In genomic region chr9:3526166-3526902, GRCh38 we compare ENCODE assay signal across 8 cellular contexts. TPM values are rescaled to one million over a fixed set of nuclear protein-coding genes. Genes with fewer than 3 reads are reported as not detected.
DNase-seq lines count a peak whose midpoint lies in the region; ATAC-seq and TF ChIP-seq lines count a peak whose summit lies in the region.

No MANE protein-coding gene starts in this region.

- intact Hi-C loops in Panc1 (cut with micrococcal nuclease; ENCODE audit: unreplicated experiment) (no loop called here), esophagus squamous epithelium (cut with DNase I) (no loop called here)

- no peak for TF ChIP-seq RAD21 in Ishikawa (IDR thresholded peaks at IDR 0.05; ENCODE audit: low read depth)

- H3K4me1 ChIP-seq in Panc1 (ENCODE audit: control insufficient read depth, insufficient read depth, low read length), result no peaks in the 10 kb centered on the region
- H3K4me1 ChIP-seq in esophagus squamous epithelium, result peaks cover 9 to 45% (median 19%) of the 10 kb centered on the region in 3 donors

- 0 to 3% methylated on average over 6 to 31 of the region's 67 CpGs for WGBS in esophagus squamous epithelium, 2 donors

- no TSS peak for BruUV-seq in Panc1 (replicated peaks; lab: Mats Ljungman, UMichigan)

- peak; percentile 72 for ATAC-seq in GM21717 (IDR thresholded peaks at IDR 0.05; ENCODE audit: unreplicated experiment)
- ATAC-seq in Panc1, result peak; percentile 91
- ATAC-seq in activated T-cell treated with anti-CD3 and anti-CD28 coated beads, Interleukin-2, amount 50 U/mL, for 72 hours (replicated peaks in 1 of 2), result peak; percentile 68 to 69
- peak; percentile 63 for ATAC-seq in naive B cell (ENCODE audit: low read depth in 2 of 2)

- TF ChIP-seq POLR2A in esophagus squamous epithelium (IDR thresholded peaks at IDR 0.05), result peak in 2 of 4 donors; percentile 74 to 97

- POLR2A ChIA-PET in Panc1 (lab: Charles Lee), result no interaction called here

- H3K4me3 ChIP-seq in Panc1 (ENCODE audit: low read depth in 2 of 2, low read length in 2 of 2) (peak overlapping the region; percentile 67 to 73), esophagus squamous epithelium (peak overlapping the region; percentile 59 to 88 (median 72))

- H3K27ac Mint-ChIP-seq in activated T-cell treated with anti-CD3 and anti-CD28 coated beads, Interleukin-2, amount 50 U/mL, for 72 hours, result peak overlapping the region; percentile 97
- H3K27ac Mint-ChIP-seq in naive B cell, result peak overlapping the region; percentile 99 to 100 (median 100)

- peak overlapping the region; percentile 88 to 96 for H3K4me3 Mint-ChIP-seq in activated T-cell treated with anti-CD3 and anti-CD28 coated beads, Interleukin-2, amount 50 U/mL, for 72 hours
- H3K4me3 Mint-ChIP-seq in naive B cell, result peak overlapping the region; percentile 91 to 99 (median 96)

- TF ChIP-seq CTCF in Panc1 (IDR thresholded peaks at IDR 0.05) (no peak), esophagus squamous epithelium (IDR thresholded peaks at IDR 0.05) (no peak)

- H3K27ac ChIP-seq in Panc1 (ENCODE audit: low read length) (peak overlapping the region; percentile 84), esophagus squamous epithelium (peak overlapping the region; percentile 98 to 100 (median 100))

- peak; percentile 81 for DNase-seq in DMS79 (lab: John Stamatoyannopoulos, UW)
- no peak for DNase-seq in Panc1 (ENCODE audit: low read depth, low spot score)
- DNase-seq in activated T-cell treated with anti-CD3 and anti-CD28 coated beads, Interleukin-2, amount 50 U/mL, for 72 hours, result peak; percentile 89 to 90
- DNase-seq in esophagus squamous epithelium (lab: John Stamatoyannopoulos, UW), result peak; percentile 58
- peak; percentile 88 for DNase-seq in naive B cell
- peak; percentile 73 to 76 for DNase-seq in stimulated activated CD8-positive, alpha-beta memory T cell treated with anti-CD3 and anti-CD28 coated beads, Interleukin-7, amount 100 ng/mL, for 48 hours (ENCODE audit: extremely low read depth in 1 of 2, low read depth in 1 of 2)

- H3K27me3 ChIP-seq in Panc1 (ENCODE audit: control insufficient read depth, insufficient read depth, low read length) (no peaks in the 10 kb centered on the region), esophagus squamous epithelium (no peaks in the 10 kb centered on the region)

- in situ Hi-C loops in Panc1 (cut with HindIII; ENCODE audit: low pct_unique_long_range_greater_than_20kb, low sequenced_read_pairs), result no loop called here

- TF ChIP-seq EP300 in Ishikawa (IDR thresholded peaks at IDR 0.05; ENCODE audit: borderline replicate concordance), result 0 out of 2 replicates have a peak, but pooled peaks have one; percentile 25

- H3K9me3 ChIP-seq in Panc1 (ENCODE audit: control insufficient read depth, insufficient read depth, low read depth, low read length) (no peaks in the 10 kb centered on the region), esophagus squamous epithelium (no peaks in the 10 kb centered on the region)

- H3K36me3 ChIP-seq in Panc1 (ENCODE audit: control insufficient read depth, insufficient read depth, low read length), result no peaks in the 10 kb centered on the region; the same call in 1 of the 2 replicates
- H3K36me3 ChIP-seq in esophagus squamous epithelium, result peaks cover 0 to 8% (median 0%) of the 10 kb centered on the region in 3 donors

- no peaks in the 10 kb centered on the region for H3K9me3 Mint-ChIP-seq in activated T-cell treated with anti-CD3 and anti-CD28 coated beads, Interleukin-2, amount 50 U/mL, for 72 hours
- peaks cover 0 to 12% (median 0%) of the 10 kb centered on the region in 7 donors for H3K9me3 Mint-ChIP-seq in naive B cell

- CTCF ChIA-PET in Panc1 (lab: Charles Lee), result no interaction called here

- H3K4me1 Mint-ChIP-seq in activated T-cell treated with anti-CD3 and anti-CD28 coated beads, Interleukin-2, amount 50 U/mL, for 72 hours (ENCODE audit: low read depth), result peaks cover 69% of the 10 kb centered on the region
- peaks cover 33 to 49% (median 49%) of the 10 kb centered on the region in 3 donors for H3K4me1 Mint-ChIP-seq in naive B cell

- H3K27me3 Mint-ChIP-seq in activated T-cell treated with anti-CD3 and anti-CD28 coated beads, Interleukin-2, amount 50 U/mL, for 72 hours (ENCODE audit: low read depth), result no peaks in the 10 kb centered on the region
- H3K27me3 Mint-ChIP-seq in naive B cell, result no peaks in the 10 kb centered on the region

- peaks cover 7 to 9% of the 10 kb centered on the region in 2 donors for H3K36me3 Mint-ChIP-seq in activated T-cell treated with anti-CD3 and anti-CD28 coated beads, Interleukin-2, amount 50 U/mL, for 72 hours (ENCODE audit: insufficient read depth in 2 of 2)
- peaks cover 0 to 8% of the 10 kb centered on the region in 2 donors for H3K36me3 Mint-ChIP-seq in naive B cell

TF ChIP-seq in Ishikawa, 13 proteins besides CTCF, POLR2A, EP300 and RAD21:
- TF ChIP-seq FOXM1 (IDR thresholded peaks at IDR 0.05; ENCODE audit: borderline replicate concordance, low read depth), result 0 out of 2 replicates have a peak, but pooled peaks have one; percentile 18
- peak; percentile 60; the same call in 1 of the 2 replicates for TF ChIP-seq CREB1 (IDR thresholded peaks at IDR 0.05; ENCODE audit: low read depth)
- TF ChIP-seq TCF12 (IDR thresholded peaks at IDR 0.05; ENCODE audit: low read depth), result peak; percentile 48
- no peak for TF ChIP-seq CEBPB (IDR thresholded peaks at IDR 0.05)
- TF ChIP-seq TAF1 (IDR thresholded peaks at IDR 0.05; ENCODE audit: low read depth), result peak; percentile 96
- TF ChIP-seq REST (IDR thresholded peaks at IDR 0.05; ENCODE audit: low read depth), result no peak
- peak; percentile 99 for TF ChIP-seq EGR1 (IDR thresholded peaks at IDR 0.05)
- 0 out of 2 replicates have a peak, but pooled peaks have one; percentile 32 for TF ChIP-seq NFIC (IDR thresholded peaks at IDR 0.05)
- TF ChIP-seq USF1 (IDR thresholded peaks at IDR 0.05), result no peak
- TF ChIP-seq TEAD4 (IDR thresholded peaks at IDR 0.05), result no peak; the same call in 1 of the 2 replicates
- peak; percentile 94 for TF ChIP-seq YY1 (IDR thresholded peaks at IDR 0.05; ENCODE audit: low read depth)
- TF ChIP-seq MAX (IDR thresholded peaks at IDR 0.05), result peak; percentile 89
- TF ChIP-seq ZBTB7A (IDR thresholded peaks at IDR 0.05; ENCODE audit: low read depth), result no peak

RNA-seq across cellular contexts. Expression of gene RFX3, which starts 0.5 kb away (rescaled TPM):
- total RNA-seq in Panc1 (2021; ENCODE audit: unreplicated experiment) (5.7 TPM), esophagus squamous epithelium (1 to 10 TPM in 3 of 4 donors, under 1 TPM in 1; 0.91 to 6.5 (median 3.3) TPM)
- polyA plus RNA-seq in Panc1 (2012; ENCODE audit: insufficient read length), result 2.2 TPM
- 10 to 100 TPM; 20.1 to 20.2 TPM for total RNA-seq in activated T-cell treated with anti-CD3 and anti-CD28 coated beads, Interleukin-2, amount 50 U/mL, for 72 hours
- polyA plus RNA-seq in naive B cell (ENCODE audit: low read depth in 6 of 6), result 10 to 100 TPM in 2 of 6 donors, 1 to 10 TPM in 4; 3.7 to 16.7 (median 6.3) TPM
